ENCODE assay signal across 5 cellular contexts in genomic region chr9:79073201-79073600, GRCh38.
"Had no signal": no experiment of that assay in that cellular context is flagged by ENCODE, and none has a peak within 500 bp of the region (broad histone marks: within the 10 kb centered on the region; RNA-seq: fewer than 3 reads in every experiment).

No MANE protein-coding gene starts in this region.

- DNase-seq: GM23248, GOT3, H9, HCEC 1CT, KBM-7 had no signal
